In genomic region chr2:58666571-58666970, GRCh38 we compare ENCODE assay signal across 8 cellular contexts.
"Had no signal": no experiment of that assay in that cellular context is flagged by ENCODE, and none has a peak within 500 bp of the region (broad histone marks: within the 10 kb centered on the region; RNA-seq: fewer than 3 reads in every experiment).

No MANE protein-coding gene starts in this region.

- H3K27ac ChIP-seq: HL-60, KMS-11 had no signal

- H3K4me3 Mint-ChIP-seq: IgD-negative memory B cell had no signal

- DNase-seq: IMR-90, KBM-7, KG1 had no signal

- H3K9ac ChIP-seq: KMS-11 had no signal

- FAIRE-seq: HepG2, HTR-8/SVneo had no signal

- ATAC-seq: HepG2 had no signal

- H3K4me2 ChIP-seq: KMS-11 had no signal

- H3K27me3 Mint-ChIP-seq: IgD-negative memory B cell had no signal

- H3K9me3 Mint-ChIP-seq: IgD-negative memory B cell had no signal

- H3K27ac Mint-ChIP-seq: IgD-negative memory B cell had no signal

- H3K4me1 Mint-ChIP-seq: IgD-negative memory B cell had no signal

- H3K36me3 Mint-ChIP-seq: IgD-negative memory B cell had no signal
